ENCODE assay signal across 8 cellular contexts in the genomic region with DNA sequence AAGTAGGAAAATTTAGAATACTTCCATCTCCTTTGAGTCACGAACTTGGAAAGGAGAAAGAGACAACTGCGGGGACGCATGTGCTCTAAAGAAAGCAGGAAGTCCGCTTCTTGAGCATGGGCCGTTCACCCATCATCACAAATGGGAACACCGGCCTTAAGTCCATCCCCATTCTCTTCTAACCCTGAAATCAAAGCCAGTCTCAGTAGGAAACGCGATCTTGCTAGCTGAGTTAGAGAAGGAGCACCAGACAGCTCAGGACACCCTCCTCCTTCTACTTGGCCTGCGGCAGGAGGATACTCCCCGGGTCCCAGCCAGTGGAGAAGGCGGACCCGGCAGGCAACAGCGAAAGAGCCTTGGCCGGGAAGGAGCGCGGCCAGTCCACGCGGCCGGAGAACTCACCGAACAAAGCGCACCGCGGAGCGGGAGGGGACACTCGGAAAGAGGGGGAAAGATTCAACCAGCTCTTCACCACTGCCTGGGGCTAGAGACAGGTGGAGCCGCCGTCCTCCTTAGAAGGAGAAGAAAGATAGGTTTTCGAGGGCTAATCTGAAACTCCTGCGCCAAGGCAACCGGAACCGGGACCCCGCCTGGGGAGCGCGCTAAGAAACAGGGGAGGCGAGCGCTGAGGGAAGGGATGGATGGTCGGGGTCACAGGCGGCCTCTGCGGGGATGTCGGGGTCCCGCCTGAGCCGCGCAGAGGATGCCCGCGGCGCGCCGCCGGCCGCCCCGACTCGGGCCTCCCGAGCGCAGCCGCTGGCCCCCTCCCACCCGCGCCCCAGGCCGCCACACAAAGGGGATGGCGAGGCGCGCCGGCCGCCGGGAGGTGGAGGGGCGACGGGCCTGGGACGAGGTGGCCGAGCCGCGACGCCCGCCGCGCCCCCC. TPM values are rescaled to one million over a fixed set of nuclear protein-coding genes. Genes with fewer than 3 reads are reported as not detected.
DNase-seq lines count a peak whose midpoint lies in the region; ATAC-seq and TF ChIP-seq lines count a peak whose summit lies in the region.

No MANE protein-coding gene starts in this region.

- intact Hi-C loops in body of pancreas (cut with DNase I), result no loop called here

- H3K27me3 Mint-ChIP-seq in IgD-negative memory B cell, result no peaks in the 10 kb centered on the region
- no peaks in the 10 kb centered on the region for H3K27me3 Mint-ChIP-seq in T-helper 17 cell

- H3K27ac Mint-ChIP-seq in IgD-negative memory B cell (peak overlapping the region; percentile 94 to 96 (median 96)), T-helper 17 cell (peak overlapping the region; percentile 96)

- H3K36me3 ChIP-seq in body of pancreas (replicated peaks in 1 of 2; ENCODE audit: insufficient read depth in 1 of 2, low read depth in 2 of 2) (no peaks in the 10 kb centered on the region), skeletal muscle satellite cell (ENCODE audit: insufficient read depth, low read length) (peaks cover 5% of the 10 kb centered on the region)

- H3K4me3 Mint-ChIP-seq in IgD-negative memory B cell (peak overlapping the region; percentile 98 to 100 (median 98)), T-helper 17 cell (peak overlapping the region; percentile 99)

- ATAC-seq in GM21576 (IDR thresholded peaks at IDR 0.05; ENCODE audit: unreplicated experiment) (peak; percentile 25), T-helper 17 cell (no peak), body of pancreas (peak; percentile 5)

- H3K27me3 ChIP-seq in body of pancreas, result no peaks in the 10 kb centered on the region
- H3K27me3 ChIP-seq in skeletal muscle satellite cell (ENCODE audit: control insufficient read depth, insufficient read depth, low read length), result no peaks in the 10 kb centered on the region

- H3K9me3 ChIP-seq in T-helper 17 cell (ENCODE audit: control insufficient read depth, low read length, poor library complexity, severe bottlenecking), result no peaks in the 10 kb centered on the region
- no peaks in the 10 kb centered on the region for H3K9me3 ChIP-seq in body of pancreas
- H3K9me3 ChIP-seq in skeletal muscle satellite cell (replicated peaks; ENCODE audit: low read length), result no peaks in the 10 kb centered on the region

- TF ChIP-seq POLR2A in body of pancreas (IDR thresholded peaks at IDR 0.05), result peak in 2 of 3 donors; percentile 33

- H3K36me3 Mint-ChIP-seq in IgD-negative memory B cell (no peaks in the 10 kb centered on the region), T-helper 17 cell (ENCODE audit: low read depth) (peaks cover 5% of the 10 kb centered on the region)

- DNase-seq in T-helper 17 cell (peak; percentile 9 to 27 (median 12)), body of pancreas (peak; percentile 29 to 46 (median 36)), iPS-NIHi11 (ENCODE audit: low spot score) (peak; percentile 42), NCI-H187 treated with DMSO at 0.1 percent for 48 hours (lab: John Stamatoyannopoulos, UW) (no peak)

- peak overlapping the region; percentile 86 for H3K4me3 ChIP-seq in GM08714 (ENCODE audit: low read length)
- H3K4me3 ChIP-seq in body of pancreas, result peak overlapping the region; percentile 73 to 76
- peak overlapping the region; percentile 77 for H3K4me3 ChIP-seq in skeletal muscle satellite cell (ENCODE audit: low read length)

- peaks cover 0 to 2% (median 0%) of the 10 kb centered on the region in 3 donors for H3K9me3 Mint-ChIP-seq in IgD-negative memory B cell

- peak overlapping the region; percentile 94 for H3K9ac ChIP-seq in skeletal muscle satellite cell (ENCODE audit: low read depth, low read length)

- H3K4me1 Mint-ChIP-seq in IgD-negative memory B cell, result peaks cover 34 to 42% (median 40%) of the 10 kb centered on the region in 3 donors
- peaks cover 29% of the 10 kb centered on the region for H3K4me1 Mint-ChIP-seq in T-helper 17 cell

- peak overlapping the region; percentile 63 to 93 (median 84) for H3K27ac ChIP-seq in body of pancreas

- H3K4me1 ChIP-seq in body of pancreas (peaks cover 4% of the 10 kb centered on the region), skeletal muscle satellite cell (ENCODE audit: control insufficient read depth, insufficient read depth, low read length) (peaks cover 29% of the 10 kb centered on the region)

- TF ChIP-seq CTCF in body of pancreas (IDR thresholded peaks at IDR 0.05), result no peak

- WGBS in body of pancreas, 2 donors, result 1 to 2% methylated on average over 37 to 64 of the region's 74 CpGs

- peak overlapping the region; percentile 74 for H3K4me2 ChIP-seq in skeletal muscle satellite cell (ENCODE audit: low read length)

RNA-seq across cellular contexts. Expression of a gene that starts 0.8 kb away (rescaled TPM):
- 10.6 TPM for polyA plus RNA-seq in IgD-negative memory B cell
- total RNA-seq in T-helper 17 cell (10 to 100 TPM; 63.9 to 67.3 TPM), body of pancreas (10 to 100 TPM; 10.1 to 12.9 TPM)
- 105 and 108 TPM in 2 replicates for total RNA-seq in skeletal muscle satellite cell (2012; rRNA removed)

Comparison
In these comparisons a context has a peak if more than half of its experiments do, and no peak if none do; other contexts are left out.
1. RNA of a gene that starts 0.8 kb away (total RNA-seq): 63.9 to 67.3 TPM in T-helper 17 cell; 10.1 to 12.9 TPM in body of pancreas; every median in the first group is over 4 times any median in the second.
2. Peak in every context shown above with its lines, with median percentiles within 50 percentile points of each other: H3K4me3 ChIP-seq.